Comparison of ENCODE assay signal across 11 cellular contexts in genomic region chr6:166656269-166657206, GRCh38. TPM values are rescaled to one million over a fixed set of nuclear protein-coding genes. Genes with fewer than 3 reads are reported as not detected.
A peak's percentile ranks its signal among the peaks of the same experiment; 100 is the strongest.
DNase-seq lines count a peak whose midpoint lies in the region; ATAC-seq, FAIRE-seq and TF ChIP-seq lines count a peak whose summit lies in the region.
"Had no signal": no experiment of that assay in that cellular context is flagged by ENCODE, and none has a peak within 500 bp of the region (broad histone marks: within the 10 kb centered on the region; RNA-seq: fewer than 3 reads in every experiment).

No MANE protein-coding gene starts in this region.

- H3K4me3 ChIP-seq in hepatocyte = no peak overlapping the region
- no peak overlapping the region for H3K4me3 ChIP-seq in pancreas
- H3K4me3 ChIP-seq: sigmoid colon had no signal

- TF ChIP-seq CTCF in hepatocyte (IDR thresholded peaks at IDR 0.05; ENCODE audit: poor library complexity) = no peak
- TF ChIP-seq CTCF in pancreas (IDR thresholded peaks at IDR 0.05) = no peak

- peaks cover 5% of the 10 kb centered on the region for H3K27me3 ChIP-seq in hepatocyte
- no peaks in the 10 kb centered on the region for H3K27me3 ChIP-seq in pancreas
- H3K27me3 ChIP-seq: sigmoid colon had no signal

- 40% methylated on average over 34 of the region's 34 CpGs for WGBS in hepatocyte (ENCODE audit: low lambda C conversion rate, missing lambda C conversion rate)
- 39 to 53% methylated on average over 34 of the region's 34 CpGs for WGBS in pancreas, 2 donors

- H3K79me2 ChIP-seq in hepatocyte = no peaks in the 10 kb centered on the region

- intact Hi-C loops in pancreas (cut with DNase I) = no loop called here

- no peaks in the 10 kb centered on the region for H3K36me3 ChIP-seq in hepatocyte (replicated peaks; ENCODE audit: insufficient read depth, low read depth)
- no peaks in the 10 kb centered on the region for H3K36me3 ChIP-seq in pancreas
- H3K36me3 ChIP-seq: sigmoid colon had no signal

- no peaks in the 10 kb centered on the region for H4K20me1 ChIP-seq in hepatocyte (ENCODE audit: insufficient read depth, poor library complexity, severe bottlenecking)

- H3K9me3 ChIP-seq in hepatocyte (ENCODE audit: low read depth) = no peaks in the 10 kb centered on the region
- no peaks in the 10 kb centered on the region for H3K9me3 ChIP-seq in pancreas
- H3K9me3 ChIP-seq: sigmoid colon had no signal

- H3K4me1 ChIP-seq in hepatocyte (ENCODE audit: insufficient read depth) (peaks cover 11% of the 10 kb centered on the region), pancreas (no peaks in the 10 kb centered on the region)
- H3K4me1 ChIP-seq: sigmoid colon had no signal

- no peaks in the 10 kb centered on the region for H3K9me2 ChIP-seq in hepatocyte (replicated peaks; ENCODE audit: insufficient read depth)

- DNase-seq in DMS53 (lab: John Stamatoyannopoulos, UW) = peak; percentile 93
- peak; percentile 19 for DNase-seq in M059J (ENCODE audit: low read depth)
- DNase-seq in hepatocyte (ENCODE audit: low spot score) = peak; percentile 15
- DNase-seq in pancreas = peak in 3 of 6 donors; percentile 37 to 73 (median 52)
- no peak for DNase-seq in stimulated activated naive CD4-positive, alpha-beta T cell treated with Interleukin-2 at 50 U/mL for 16 hours (lab: John Stamatoyannopoulos, UW)
- DNase-seq in NCI-H82 treated with DMSO at 0.1 percent for 48 hours (lab: John Stamatoyannopoulos, UW; ENCODE audit: unreplicated experiment) = no peak
- DNase-seq in NOMO-1 treated with dmso at 0.1 percent for 144 hours (lab: John Stamatoyannopoulos, UW; ENCODE audit: unreplicated experiment) = no peak
- DNase-seq: GF-D8, kidney glomerular epithelial cell, sigmoid colon had no signal

- H2AFZ ChIP-seq in hepatocyte = peak overlapping the region; percentile 41

- peak; percentile 49 to 65 (median 61) for ATAC-seq in pancreas
- ATAC-seq in HG02884 (IDR thresholded peaks at IDR 0.05; ENCODE audit: unreplicated experiment) = no peak

- peak overlapping the region; percentile 65 for H3K4me2 ChIP-seq in hepatocyte

- FAIRE-seq in pancreas (lab: Jason Lieb, UNC) = no peak

- H3K27ac ChIP-seq in hepatocyte = no peak overlapping the region
- H3K27ac ChIP-seq in pancreas = no peak overlapping the region
- H3K27ac ChIP-seq: sigmoid colon had no signal

RNA-seq across cellular contexts. Expression of gene RPS6KA2, which starts 29.5 kb away (rescaled TPM):
- 1.9 and 7.2 TPM in 2 replicates for total RNA-seq in M059J (2014; rRNA removed; shearing (Covaris generic))
- total RNA-seq in hepatocyte (26.3 and 29.2 TPM in 2 replicates), pancreas (10 to 100 TPM; 17.3 to 95.4 (median 23.6) TPM)
- polyA plus RNA-seq in hepatocyte (27.7 and 34.8 TPM in 2 replicates), pancreas (10 to 100 TPM in 1 of 2 donors, 1 to 10 TPM in 1; 7.9 to 11.2 TPM)

Comparison
In these comparisons a context has a peak if more than half of its experiments do, and no peak if none do; other contexts are left out.
1. DNase-seq: peak in DMS53 (single experiment), M059J (single experiment) and hepatocyte (single experiment); none in stimulated activated naive CD4-positive, alpha-beta T cell treated with Interleukin-2 at 50 U/mL for 16 hours (single experiment), NCI-H82 treated with DMSO at 0.1 percent for 48 hours (single experiment) and NOMO-1 treated with dmso at 0.1 percent for 144 hours (single experiment).